In the genomic region with DNA sequence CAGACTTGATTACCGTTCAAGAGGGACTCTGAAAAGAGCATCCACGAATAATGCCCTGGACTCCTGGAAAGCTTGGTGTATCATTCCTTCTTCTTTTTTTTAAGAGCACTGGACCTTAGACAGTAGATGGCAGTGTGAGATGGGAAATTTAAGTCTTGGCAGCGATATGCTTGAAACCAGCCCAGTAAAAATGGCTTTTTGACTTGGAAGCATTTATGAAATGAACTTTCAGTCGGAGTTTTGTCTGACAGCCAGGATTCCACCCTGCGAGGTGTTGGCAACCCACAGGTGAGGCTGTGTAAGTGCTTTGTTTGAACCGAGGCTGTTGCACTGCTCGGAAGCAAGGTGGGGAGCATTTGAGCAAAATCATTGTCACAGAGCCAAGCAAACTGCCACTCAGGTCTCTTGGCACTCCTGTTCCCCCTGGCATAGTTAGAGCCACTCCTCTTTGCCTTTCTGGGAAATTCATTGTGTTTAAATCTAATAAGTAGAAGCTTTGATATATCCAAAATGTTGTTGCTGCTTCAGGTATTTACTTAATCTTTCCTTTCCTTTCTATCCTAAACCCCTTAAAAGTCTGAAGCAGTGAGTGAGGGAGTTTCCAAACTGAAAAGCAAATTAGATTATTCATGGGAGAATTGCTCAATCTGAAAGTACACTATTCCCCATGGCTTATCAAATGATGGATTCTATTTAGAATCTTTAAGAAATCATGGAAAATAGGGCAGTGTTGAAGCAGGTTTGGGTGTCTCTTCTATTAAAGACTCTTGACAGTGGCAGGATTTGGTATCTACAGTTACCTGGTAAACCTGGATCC, we compare ENCODE assay signal across 9 cellular contexts.
DNase-seq lines count a peak whose midpoint lies in the region; ATAC-seq and TF ChIP-seq lines count a peak whose summit lies in the region.
"Had no signal": no experiment of that assay in that cellular context is flagged by ENCODE, and none has a peak within 500 bp of the region (broad histone marks: within the 10 kb centered on the region; RNA-seq: fewer than 3 reads in every experiment).

No MANE protein-coding gene starts in this region.

- BruUV-seq in Panc1 (replicated peaks; lab: Mats Ljungman, UMichigan): no TSS peak

- H3K4me1 Mint-ChIP-seq in activated naive CD8-positive, alpha-beta T cell treated with anti-CD3 and anti-CD28 coated beads, Interleukin-2, amount 50 U/mL, for 24 hours: no peaks in the 10 kb centered on the region
- H3K4me1 Mint-ChIP-seq: activated naive CD8-positive, alpha-beta T cell treated with anti-CD3 and anti-CD28 coated beads, Interleukin-2, amount 10 ng/mL, durations not matched to agents 7 days and 5 days had no signal

- H3K27ac Mint-ChIP-seq in activated naive CD8-positive, alpha-beta T cell treated with anti-CD3 and anti-CD28 coated beads, Interleukin-2, amount 50 U/mL, for 24 hours: no peak overlapping the region
- H3K27ac Mint-ChIP-seq: activated naive CD8-positive, alpha-beta T cell treated with anti-CD3 and anti-CD28 coated beads, Interleukin-2, amount 10 ng/mL, durations not matched to agents 7 days and 5 days had no signal

- peak; percentile 81 for ATAC-seq in Panc1
- peak; percentile 62 for ATAC-seq in foreskin keratinocyte
- ATAC-seq in sciatic nerve: peak; percentile 74
- no peak for ATAC-seq in activated naive CD8-positive, alpha-beta T cell treated with anti-CD3 and anti-CD28 coated beads, Interleukin-2, amount 50 U/mL, for 24 hours

- intact Hi-C loops in Panc1 (cut with micrococcal nuclease; ENCODE audit: unreplicated experiment): no loop called here
- intact Hi-C loops in sciatic nerve (cut with DNase I): no loop called here

- CTCF ChIA-PET in Panc1 (lab: Charles Lee): no interaction called here

- DNase-seq in HT1080 (ENCODE audit: low read depth) (peak; percentile 42), Panc1 (ENCODE audit: low read depth, low spot score) (peak; percentile 20), foreskin keratinocyte (peak; percentile 23 to 59), sciatic nerve (ENCODE audit: low spot score) (no peak), T1000 (lab: John Stamatoyannopoulos, UW) (no peak), activated gamma-delta T cell treated with Interleukin-2 at 50 U/mL for 16 hours (no peak)
- no peak for DNase-seq in activated naive CD8-positive, alpha-beta T cell treated with anti-CD3 and anti-CD28 coated beads, Interleukin-2, amount 50 U/mL, for 24 hours
- DNase-seq: activated naive CD8-positive, alpha-beta T cell treated with anti-CD3 and anti-CD28 coated beads, Interleukin-2, amount 10 ng/mL, durations not matched to agents 7 days and 5 days had no signal

- no peaks in the 10 kb centered on the region for H3K36me3 Mint-ChIP-seq in activated naive CD8-positive, alpha-beta T cell treated with anti-CD3 and anti-CD28 coated beads, Interleukin-2, amount 50 U/mL, for 24 hours (ENCODE audit: low read depth)
- H3K36me3 Mint-ChIP-seq: activated naive CD8-positive, alpha-beta T cell treated with anti-CD3 and anti-CD28 coated beads, Interleukin-2, amount 10 ng/mL, durations not matched to agents 7 days and 5 days had no signal

- H3K9me3 Mint-ChIP-seq in activated naive CD8-positive, alpha-beta T cell treated with anti-CD3 and anti-CD28 coated beads, Interleukin-2, amount 50 U/mL, for 24 hours: no peaks in the 10 kb centered on the region
- H3K9me3 Mint-ChIP-seq: activated naive CD8-positive, alpha-beta T cell treated with anti-CD3 and anti-CD28 coated beads, Interleukin-2, amount 10 ng/mL, durations not matched to agents 7 days and 5 days had no signal

- TF ChIP-seq CTCF in C4-2B (conservative IDR thresholded peaks at IDR 0.05): peak; percentile 77
- peak; percentile 68 for TF ChIP-seq CTCF in Panc1 (IDR thresholded peaks at IDR 0.05)
- peak; percentile 68 for TF ChIP-seq CTCF in foreskin keratinocyte (conservative IDR thresholded peaks at IDR 0.05)

- H3K27me3 Mint-ChIP-seq in activated naive CD8-positive, alpha-beta T cell treated with anti-CD3 and anti-CD28 coated beads, Interleukin-2, amount 50 U/mL, for 24 hours: no peaks in the 10 kb centered on the region

- H3K27me3 ChIP-seq in Panc1 (ENCODE audit: control insufficient read depth, insufficient read depth, low read length) (no peaks in the 10 kb centered on the region), foreskin keratinocyte (no peaks in the 10 kb centered on the region)

- H3K4me3 ChIP-seq in Panc1 (ENCODE audit: low read depth in 2 of 2, low read length in 2 of 2): peak overlapping the region in 1 of 2 experiments; percentile 37; a peak in 2 of 4 replicates

- no peaks in the 10 kb centered on the region for H3K36me3 ChIP-seq in Panc1 (ENCODE audit: control insufficient read depth, insufficient read depth, low read length)

- POLR2A ChIA-PET in Panc1 (lab: Charles Lee): no interaction called here

- H3K27ac ChIP-seq in C4-2B: no peak overlapping the region
- peak overlapping the region; percentile 1; the same call in 1 of the 2 replicates for H3K27ac ChIP-seq in Panc1 (ENCODE audit: low read length)
- no peak overlapping the region for H3K27ac ChIP-seq in foreskin keratinocyte

- H3K4me1 ChIP-seq in Panc1 (ENCODE audit: control insufficient read depth, insufficient read depth, low read length): peaks cover 5% of the 10 kb centered on the region; the same call in 1 of the 2 replicates
- no peaks in the 10 kb centered on the region for H3K4me1 ChIP-seq in foreskin keratinocyte

- no peaks in the 10 kb centered on the region for H3K9me3 ChIP-seq in Panc1 (ENCODE audit: control insufficient read depth, insufficient read depth, low read depth, low read length)

- no peak overlapping the region for H3K4me3 Mint-ChIP-seq in activated naive CD8-positive, alpha-beta T cell treated with anti-CD3 and anti-CD28 coated beads, Interleukin-2, amount 50 U/mL, for 24 hours
- H3K4me3 Mint-ChIP-seq: activated naive CD8-positive, alpha-beta T cell treated with anti-CD3 and anti-CD28 coated beads, Interleukin-2, amount 10 ng/mL, durations not matched to agents 7 days and 5 days had no signal

- in situ Hi-C loops in Panc1 (cut with HindIII; ENCODE audit: low pct_unique_long_range_greater_than_20kb, low sequenced_read_pairs): no loop called here

Comparison
In these comparisons a context has a peak if more than half of its experiments do, and no peak if none do; other contexts are left out.
1. DNase-seq: peak in HT1080 (single experiment), Panc1 (single experiment) and foreskin keratinocyte (2 of 2); none in sciatic nerve (single experiment), activated naive CD8-positive, alpha-beta T cell treated with anti-CD3 and anti-CD28 coated beads, Interleukin-2, amount 50 U/mL, for 24 hours (single experiment), T1000 (single experiment) and activated gamma-delta T cell treated with Interleukin-2 at 50 U/mL for 16 hours (single experiment).
2. Peak in every context shown above with its lines, with median percentiles within 50 percentile points of each other: CTCF ChIP-seq.